ENCODE assay signal across 1 cellular context in genomic region chr2:61194646-61195045, GRCh38. TPM values are rescaled to one million over a fixed set of nuclear protein-coding genes. Genes with fewer than 3 reads are reported as not detected.
"Had no signal": no experiment of that assay in that cellular context is flagged by ENCODE, and none has a peak within 500 bp of the region (broad histone marks: within the 10 kb centered on the region; RNA-seq: fewer than 3 reads in every experiment).

No MANE protein-coding gene starts in this region.

RNA-seq across cellular contexts. Expression of gene C2orf74, which starts 32.7 kb away (rescaled TPM):
- total RNA-seq: K562 had no signal
- polyA plus RNA-seq: K562 had no signal
